Comparison of ENCODE assay signal across 1 cellular context in the genomic region with DNA sequence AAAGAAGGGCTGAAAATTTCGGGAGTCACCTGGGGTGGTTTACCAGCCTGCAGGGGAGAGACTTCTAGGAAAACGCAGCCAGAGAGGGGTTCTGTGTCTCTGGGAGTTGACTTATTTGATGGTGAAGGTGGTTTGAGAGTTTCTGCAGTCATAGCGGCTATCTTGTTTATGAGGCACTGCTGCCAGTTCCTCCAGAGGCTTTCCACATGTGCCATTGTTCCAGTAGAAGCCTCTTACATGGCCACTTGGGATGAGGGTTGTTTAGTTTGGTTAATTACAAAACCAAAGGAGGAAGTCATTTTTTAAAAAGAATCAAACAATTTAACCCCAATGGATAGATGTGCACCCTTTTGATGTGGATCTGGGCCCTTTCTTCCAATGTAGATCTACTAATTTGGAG.
TF ChIP-seq lines count a peak whose summit lies in the region.

No MANE protein-coding gene starts in this region.

TF ChIP-seq in SK-N-SH, 30 proteins besides CTCF, POLR2A, EP300 and RAD21 (continued from another document):
- TF ChIP-seq, protein P1, sequence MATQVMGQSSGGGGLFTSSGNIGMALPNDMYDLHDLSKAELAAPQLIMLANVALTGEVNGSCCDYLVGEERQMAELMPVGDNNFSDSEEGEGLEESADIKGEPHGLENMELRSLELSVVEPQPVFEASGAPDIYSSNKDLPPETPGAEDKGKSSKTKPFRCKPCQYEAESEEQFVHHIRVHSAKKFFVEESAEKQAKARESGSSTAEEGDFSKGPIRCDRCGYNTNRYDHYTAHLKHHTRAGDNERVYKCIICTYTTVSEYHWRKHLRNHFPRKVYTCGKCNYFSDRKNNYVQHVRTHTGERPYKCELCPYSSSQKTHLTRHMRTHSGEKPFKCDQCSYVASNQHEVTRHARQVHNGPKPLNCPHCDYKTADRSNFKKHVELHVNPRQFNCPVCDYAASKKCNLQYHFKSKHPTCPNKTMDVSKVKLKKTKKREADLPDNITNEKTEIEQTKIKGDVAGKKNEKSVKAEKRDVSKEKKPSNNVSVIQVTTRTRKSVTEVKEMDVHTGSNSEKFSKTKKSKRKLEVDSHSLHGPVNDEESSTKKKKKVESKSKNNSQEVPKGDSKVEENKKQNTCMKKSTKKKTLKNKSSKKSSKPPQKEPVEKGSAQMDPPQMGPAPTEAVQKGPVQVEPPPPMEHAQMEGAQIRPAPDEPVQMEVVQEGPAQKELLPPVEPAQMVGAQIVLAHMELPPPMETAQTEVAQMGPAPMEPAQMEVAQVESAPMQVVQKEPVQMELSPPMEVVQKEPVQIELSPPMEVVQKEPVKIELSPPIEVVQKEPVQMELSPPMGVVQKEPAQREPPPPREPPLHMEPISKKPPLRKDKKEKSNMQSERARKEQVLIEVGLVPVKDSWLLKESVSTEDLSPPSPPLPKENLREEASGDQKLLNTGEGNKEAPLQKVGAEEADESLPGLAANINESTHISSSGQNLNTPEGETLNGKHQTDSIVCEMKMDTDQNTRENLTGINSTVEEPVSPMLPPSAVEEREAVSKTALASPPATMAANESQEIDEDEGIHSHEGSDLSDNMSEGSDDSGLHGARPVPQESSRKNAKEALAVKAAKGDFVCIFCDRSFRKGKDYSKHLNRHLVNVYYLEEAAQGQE (IDR thresholded peaks at IDR 0.05; ENCODE audit: low read depth, low read length) = no peak
- TF ChIP-seq NRF1 (IDR thresholded peaks at IDR 0.05; ENCODE audit: low read depth, low read length) (no peak), YY1 (IDR thresholded peaks at IDR 0.05; ENCODE audit: low read depth) (no peak), MEF2A (IDR thresholded peaks at IDR 0.05; ENCODE audit: borderline replicate concordance, low read depth) (no peak), NFIC (IDR thresholded peaks at IDR 0.05; ENCODE audit: borderline replicate concordance) (no peak), RFX5 (IDR thresholded peaks at IDR 0.05; ENCODE audit: low read length) (no peak), ELF1 (IDR thresholded peaks at IDR 0.05) (no peak), SMC3 (IDR thresholded peaks at IDR 0.05; ENCODE audit: low read depth, low read length) (no peak), CHD2 (IDR thresholded peaks at IDR 0.05; ENCODE audit: low read length, partially characterized antibody) (no peak), GABPA (IDR thresholded peaks at IDR 0.05; ENCODE audit: low read depth) (no peak), RXRA (IDR thresholded peaks at IDR 0.05; ENCODE audit: borderline replicate concordance, low read depth) (no peak)
- TF ChIP-seq, protein P2, sequence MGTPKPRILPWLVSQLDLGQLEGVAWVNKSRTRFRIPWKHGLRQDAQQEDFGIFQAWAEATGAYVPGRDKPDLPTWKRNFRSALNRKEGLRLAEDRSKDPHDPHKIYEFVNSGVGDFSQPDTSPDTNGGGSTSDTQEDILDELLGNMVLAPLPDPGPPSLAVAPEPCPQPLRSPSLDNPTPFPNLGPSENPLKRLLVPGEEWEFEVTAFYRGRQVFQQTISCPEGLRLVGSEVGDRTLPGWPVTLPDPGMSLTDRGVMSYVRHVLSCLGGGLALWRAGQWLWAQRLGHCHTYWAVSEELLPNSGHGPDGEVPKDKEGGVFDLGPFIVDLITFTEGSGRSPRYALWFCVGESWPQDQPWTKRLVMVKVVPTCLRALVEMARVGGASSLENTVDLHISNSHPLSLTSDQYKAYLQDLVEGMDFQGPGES (IDR thresholded peaks at IDR 0.05; ENCODE audit: low read depth, low read length) = no peak
- TF ChIP-seq, protein P3, sequence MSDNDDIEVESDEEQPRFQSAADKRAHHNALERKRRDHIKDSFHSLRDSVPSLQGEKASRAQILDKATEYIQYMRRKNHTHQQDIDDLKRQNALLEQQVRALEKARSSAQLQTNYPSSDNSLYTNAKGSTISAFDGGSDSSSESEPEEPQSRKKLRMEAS (IDR thresholded peaks at IDR 0.05; ENCODE audit: low read depth) = no peak
TF ChIP-seq in SK-N-SH: peak in this region for 0.
